Comparison of ENCODE assay signal across 18 cellular contexts in the genomic region with DNA sequence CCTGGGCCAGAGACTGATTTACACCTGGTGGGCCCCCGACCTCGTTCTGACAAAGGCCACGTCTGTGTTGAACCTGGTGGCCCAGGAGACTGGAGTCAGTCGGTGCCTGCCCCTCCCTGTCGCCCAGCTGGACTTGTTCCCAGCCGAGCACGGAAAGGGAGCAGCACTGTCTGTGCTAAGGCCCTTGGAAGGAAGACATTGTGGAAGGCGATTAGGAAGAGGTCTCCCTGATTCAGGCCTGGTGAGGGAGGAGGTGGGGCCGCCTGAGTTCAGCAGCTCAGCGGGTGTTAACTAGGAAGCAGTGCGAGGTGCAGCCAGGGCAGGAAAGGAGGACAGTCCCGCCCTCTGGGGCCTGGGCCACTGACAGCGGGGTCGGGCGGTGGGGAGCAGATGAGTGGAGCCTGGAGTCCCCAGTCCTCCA.
A peak's percentile ranks its signal among the peaks of the same experiment; 100 is the strongest.
DNase-seq lines count a peak whose midpoint lies in the region; ATAC-seq and TF ChIP-seq lines count a peak whose summit lies in the region.
"Had no signal": no experiment of that assay in that cellular context is flagged by ENCODE, and none has a peak within 500 bp of the region (broad histone marks: within the 10 kb centered on the region; RNA-seq: fewer than 3 reads in every experiment).

No MANE protein-coding gene starts in this region.

- H3K4me3 Mint-ChIP-seq in WTC11 = no peak overlapping the region
- H3K4me3 Mint-ChIP-seq: CD4-positive, alpha-beta T cell had no signal

- no peak overlapping the region for H3K4me2 ChIP-seq in mesenchymal stem cell (ENCODE audit: low read length, poor library complexity, severe bottlenecking)

- no peak overlapping the region for H4K91ac ChIP-seq in mesenchymal stem cell (ENCODE audit: low read length)

- no peak overlapping the region for H3K4me3 ChIP-seq in mesenchymal stem cell (ENCODE audit: insufficient read depth in 1 of 2, low read depth in 1 of 2, low read length in 2 of 2)

- H3K36me3 Mint-ChIP-seq in WTC11 = peaks cover 5% of the 10 kb centered on the region; the same call in 1 of the 2 replicates

- H3K4me1 ChIP-seq in mesenchymal stem cell (ENCODE audit: control insufficient read depth, insufficient read depth, low read depth, low read length) = peaks cover 5% of the 10 kb centered on the region

- no peak overlapping the region for H4K8ac ChIP-seq in mesenchymal stem cell (ENCODE audit: low read length)

- H3K9ac ChIP-seq in mesenchymal stem cell (ENCODE audit: low read length) = peak overlapping the region; percentile 9

- no peak overlapping the region for H2BK12ac ChIP-seq in mesenchymal stem cell (ENCODE audit: low read length in 2 of 2)

- peaks cover 16% of the 10 kb centered on the region for H3K4me1 Mint-ChIP-seq in WTC11

- no peaks in the 10 kb centered on the region for H3K27me3 ChIP-seq in mesenchymal stem cell (ENCODE audit: control insufficient read depth in 1 of 2, insufficient read depth in 1 of 2, low read length in 2 of 2)

- no peak overlapping the region for H2AK5ac ChIP-seq in mesenchymal stem cell (ENCODE audit: low read length, severe bottlenecking)

- H2BK5ac ChIP-seq in mesenchymal stem cell (ENCODE audit: low read depth, low read length, poor library complexity, severe bottlenecking) = no peak overlapping the region

- H3K79me1 ChIP-seq in mesenchymal stem cell (replicated peaks; ENCODE audit: low read length, poor library complexity, severe bottlenecking) = no peaks in the 10 kb centered on the region

- POLR2A ChIA-PET in WTC11 (lab: Charles Lee) = no interaction called here

- H3K14ac ChIP-seq in mesenchymal stem cell (ENCODE audit: low read length in 2 of 2) = peak overlapping the region in 1 of 2 experiments; percentile 44

- H3K18ac ChIP-seq in mesenchymal stem cell (ENCODE audit: low read depth in 1 of 2, low read length in 2 of 2) = no peak overlapping the region

- no peak overlapping the region for H3K27ac ChIP-seq in mesenchymal stem cell (ENCODE audit: low read length, poor library complexity, severe bottlenecking)
- H3K27ac ChIP-seq: RWPE1 had no signal

- TF ChIP-seq CTCF in WTC11 (IDR thresholded peaks at IDR 0.05) = no peak

- H3K36me3 ChIP-seq in mesenchymal stem cell (ENCODE audit: control insufficient read depth in 1 of 2, insufficient read depth in 2 of 2, low read depth in 1 of 2, low read length in 2 of 2) = peaks cover 6 to 11% of the 10 kb centered on the region in 2 experiments

- H3K9me3 Mint-ChIP-seq in WTC11 = 0 out of 2 replicates have a peak, but pooled peaks cover 3% of the 10 kb centered on the region
- H3K9me3 Mint-ChIP-seq: CD4-positive, alpha-beta T cell had no signal

- no peak overlapping the region for H2BK15ac ChIP-seq in mesenchymal stem cell (ENCODE audit: low read depth, poor library complexity, severe bottlenecking)

- peaks cover 6% of the 10 kb centered on the region; the same call in 1 of the 2 replicates for H3K27me3 Mint-ChIP-seq in WTC11 (ENCODE audit: low read depth)

- no peaks in the 10 kb centered on the region for H3K9me3 ChIP-seq in mesenchymal stem cell (ENCODE audit: control insufficient read depth, low read length)

- WGBS in mesenchymal stem cell = 68% methylated on average over 14 of the region's 15 CpGs

- no peak overlapping the region for H3K23ac ChIP-seq in mesenchymal stem cell (ENCODE audit: low read length in 2 of 2)

- intact Hi-C loops in left ventricle myocardium superior (cut with micrococcal nuclease) = loop anchor here (10.0 kb wide), 1 partner anchor 511 kb away; no protein-coding TSS in a partner anchor
- intact Hi-C loops in left cardiac atrium (cut with DNase I) = loop anchor here in 1 of 2 donors (5.0 kb wide), 2 partner anchors 214 to 514 kb away; no protein-coding TSS in a partner anchor

- CTCF ChIA-PET in WTC11 (lab: Charles Lee) = interaction anchor here (0.6 to 4.9 kb wide), 6 partner anchors 13 to 510 kb away, joined by 3 to 134 read pairs (median 4); no protein-coding TSS in a partner anchor

- no peak overlapping the region for H2AFZ ChIP-seq in mesenchymal stem cell (ENCODE audit: low read depth, low read length)

- DNase-seq in left ventricle myocardium superior = no peak
- DNase-seq in left cardiac atrium = no peak
- no peak for DNase-seq in WTC11 (ENCODE audit: low spot score)
- DNase-seq in mesenchymal stem cell = no peak
- DNase-seq in NK-92 (lab: John Stamatoyannopoulos, UW; ENCODE audit: unreplicated experiment) = no peak
- DNase-seq: AML-193; Calu3; CD4-positive, alpha-beta T cell; DMS79 treated with DMSO at 0.1 percent for 48 hours; GF-D8; GOT3; IMR-90; NCI-H1417 treated with DMSO at 0.1 percent for 48 hours; NCI-H2081 treated with DMSO at 0.1 percent for 48 hours; NCI-H526 had no signal

- 0 out of 2 replicates have a peak overlapping the region, but pooled peaks have one; percentile 76 for H3K27ac Mint-ChIP-seq in WTC11
- H3K27ac Mint-ChIP-seq: CD4-positive, alpha-beta T cell had no signal

- H3K4ac ChIP-seq in mesenchymal stem cell (ENCODE audit: low read depth in 1 of 2, low read length in 2 of 2) = no peak overlapping the region

- H2BK120ac ChIP-seq in mesenchymal stem cell (ENCODE audit: low read depth, low read length) = no peak overlapping the region

- ATAC-seq in left ventricle myocardium superior = peak; percentile 14
- ATAC-seq in left cardiac atrium = no peak
- peak; percentile 31; the same call in 1 of the 2 replicates for ATAC-seq in WTC11
- ATAC-seq in GM21825 (IDR thresholded peaks at IDR 0.05; ENCODE audit: unreplicated experiment) = no peak
- ATAC-seq in GM21515 (IDR thresholded peaks at IDR 0.05; ENCODE audit: unreplicated experiment) = no peak

TF ChIP-seq in WTC11, 78 proteins besides CTCF, POLR2A, EP300 and RAD21:
- TF ChIP-seq CREM (CRISPR knock-in tag; IDR thresholded peaks at IDR 0.05) (no peak), KAT7 (CRISPR knock-in tag; IDR thresholded peaks at IDR 0.05; ENCODE audit: borderline replicate concordance) (no peak), ZNF232 (CRISPR knock-in tag; IDR thresholded peaks at IDR 0.05) (no peak), FOXK1 (CRISPR knock-in tag; IDR thresholded peaks at IDR 0.05) (no peak), GABPB1 (CRISPR knock-in tag; IDR thresholded peaks at IDR 0.05) (no peak)
- TF ChIP-seq, protein P1, sequence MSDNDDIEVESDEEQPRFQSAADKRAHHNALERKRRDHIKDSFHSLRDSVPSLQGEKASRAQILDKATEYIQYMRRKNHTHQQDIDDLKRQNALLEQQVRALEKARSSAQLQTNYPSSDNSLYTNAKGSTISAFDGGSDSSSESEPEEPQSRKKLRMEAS (CRISPR knock-in tag; IDR thresholded peaks at IDR 0.05) = no peak
- TF ChIP-seq, protein P2, sequence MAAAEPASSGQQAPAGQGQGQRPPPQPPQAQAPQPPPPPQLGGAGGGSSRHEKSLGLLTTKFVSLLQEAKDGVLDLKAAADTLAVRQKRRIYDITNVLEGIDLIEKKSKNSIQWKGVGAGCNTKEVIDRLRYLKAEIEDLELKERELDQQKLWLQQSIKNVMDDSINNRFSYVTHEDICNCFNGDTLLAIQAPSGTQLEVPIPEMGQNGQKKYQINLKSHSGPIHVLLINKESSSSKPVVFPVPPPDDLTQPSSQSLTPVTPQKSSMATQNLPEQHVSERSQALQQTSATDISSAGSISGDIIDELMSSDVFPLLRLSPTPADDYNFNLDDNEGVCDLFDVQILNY (CRISPR knock-in tag; IDR thresholded peaks at IDR 0.05) = no peak

Comparison
In these comparisons a context has a peak if more than half of its experiments do, and no peak if none do; other contexts are left out.
1. ATAC-seq: peak in left ventricle myocardium superior (single experiment) and WTC11 (single experiment); none in left cardiac atrium (0 of 2), GM21825 (single experiment) and GM21515 (single experiment).